In the genomic region with DNA sequence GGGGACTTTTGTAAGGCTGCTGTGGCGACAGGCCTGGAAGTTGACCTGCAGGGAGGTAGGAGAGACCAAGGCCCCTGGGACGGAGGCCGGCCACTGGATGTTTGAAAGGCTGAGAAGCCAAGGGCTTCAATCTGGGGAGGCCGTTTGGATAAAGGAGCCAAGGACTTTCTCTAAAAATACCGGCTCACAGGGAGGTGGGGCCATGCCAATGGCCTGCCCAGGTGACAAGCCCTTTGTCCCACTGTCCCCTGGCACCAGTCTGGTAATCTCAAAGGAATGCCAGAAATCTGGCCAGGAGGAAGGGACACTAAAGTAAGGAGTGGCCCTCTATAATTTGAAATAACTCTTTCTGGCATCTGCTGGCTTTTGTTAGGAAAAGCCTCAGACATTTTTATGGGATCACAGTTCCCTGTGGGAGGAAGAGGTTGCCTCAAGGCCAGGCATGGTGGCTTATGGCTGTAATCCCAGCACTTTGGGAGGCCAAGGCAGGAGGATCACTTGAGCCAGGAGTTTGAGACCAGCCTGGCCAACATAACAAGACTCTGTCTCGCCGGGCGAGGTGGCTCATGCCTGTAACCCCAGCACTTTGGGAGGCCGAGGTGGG, we compare ENCODE assay signal across 12 cellular contexts. TPM values are rescaled to one million over a fixed set of nuclear protein-coding genes. Genes with fewer than 3 reads are reported as not detected.
DNase-seq lines count a peak whose midpoint lies in the region; ATAC-seq and TF ChIP-seq lines count a peak whose summit lies in the region.
"Had no signal": no experiment of that assay in that cellular context is flagged by ENCODE, and none has a peak within 500 bp of the region (broad histone marks: within the 10 kb centered on the region; RNA-seq: fewer than 3 reads in every experiment).

No MANE protein-coding gene starts in this region.

- no peaks in the 10 kb centered on the region for H3K36me3 ChIP-seq in SJCRH30
- H3K36me3 ChIP-seq in prostate gland, result no peaks in the 10 kb centered on the region
- H3K36me3 ChIP-seq: neutrophil had no signal

- intact Hi-C loops in prostate gland (cut with DNase I), result no loop called here

- H3K4me1 ChIP-seq in SJCRH30 (peaks cover 9% of the 10 kb centered on the region), prostate gland (replicated peaks) (peaks cover 7% of the 10 kb centered on the region)

- no peak overlapping the region for H3K4me3 ChIP-seq in SJCRH30
- H3K4me3 ChIP-seq in prostate gland, result no peak overlapping the region

- H3K27ac Mint-ChIP-seq in activated T-cell treated with anti-CD3 and anti-CD28 coated beads, Interleukin-2, amount 50 U/mL, for 24 hours, result no peak overlapping the region

- 75% methylated on average over 9 of the region's 9 CpGs for WGBS in prostate gland

- H3K36me3 Mint-ChIP-seq in activated T-cell treated with anti-CD3 and anti-CD28 coated beads, Interleukin-2, amount 50 U/mL, for 24 hours (ENCODE audit: low read depth), result peaks cover 2% of the 10 kb centered on the region

- H3K27me3 ChIP-seq in SJCRH30, result no peaks in the 10 kb centered on the region
- no peaks in the 10 kb centered on the region for H3K27me3 ChIP-seq in prostate gland (replicated peaks; ENCODE audit: insufficient read depth)
- H3K27me3 ChIP-seq: neutrophil had no signal

- DNase-seq in GM20000 (ENCODE audit: low spot score) (peak; percentile 11), SJCRH30 (no peak), kidney tubule cell (ENCODE audit: low spot score) (peak; percentile 76), prostate gland (ENCODE audit: low spot score) (no peak), NCI-H1694 (lab: John Stamatoyannopoulos, UW) (no peak), DMS79 (lab: John Stamatoyannopoulos, UW) (no peak)
- no peak for DNase-seq in activated T-cell treated with anti-CD3 and anti-CD28 coated beads, Interleukin-2, amount 50 U/mL, for 24 hours
- DNase-seq: DMS153, MM.1S had no signal

- H3K27me3 Mint-ChIP-seq in activated T-cell treated with anti-CD3 and anti-CD28 coated beads, Interleukin-2, amount 50 U/mL, for 24 hours, result peaks cover 6% of the 10 kb centered on the region

- peak overlapping the region; percentile 97; the same call in 1 of the 2 replicates for H3K27ac ChIP-seq in SJCRH30
- H3K27ac ChIP-seq in prostate gland, result peak overlapping the region; percentile 47 to 50

- H3K4me3 Mint-ChIP-seq in activated T-cell treated with anti-CD3 and anti-CD28 coated beads, Interleukin-2, amount 50 U/mL, for 24 hours, result no peak overlapping the region

- peaks cover 16% of the 10 kb centered on the region for H3K4me1 Mint-ChIP-seq in activated T-cell treated with anti-CD3 and anti-CD28 coated beads, Interleukin-2, amount 50 U/mL, for 24 hours (ENCODE audit: low read depth)

- ATAC-seq in HG03045 (IDR thresholded peaks at IDR 0.05; ENCODE audit: unreplicated experiment), result no peak

- no peaks in the 10 kb centered on the region for H3K9me3 Mint-ChIP-seq in activated T-cell treated with anti-CD3 and anti-CD28 coated beads, Interleukin-2, amount 50 U/mL, for 24 hours
- H3K9me3 Mint-ChIP-seq: activated T-helper 1 cell treated with anti-CD3 and anti-CD28 coated beads, Interleukin-12 subunit alpha, Interleukin-12 subunit beta, Interleukin-2, Interleukin-4 antibody, amounts not matched to agents 30 ng/mL and 10 ng/mL and 1 ng/mL, durations not matched to agents 14 hours and 24 hours and 36 hours had no signal

- no peak for TF ChIP-seq POLR2A in prostate gland (IDR thresholded peaks at IDR 0.05)

- TF ChIP-seq CTCF in GM20000 (IDR thresholded peaks at IDR 0.05; ENCODE audit: extremely low read depth, missing control alignments) (no peak), prostate gland (IDR thresholded peaks at IDR 0.05) (no peak)

- H3K9me3 ChIP-seq in SJCRH30 (replicated peaks) (no peaks in the 10 kb centered on the region), prostate gland (no peaks in the 10 kb centered on the region)
- H3K9me3 ChIP-seq: neutrophil had no signal

RNA-seq across cellular contexts. Expression of gene CHKA, which starts 1.9 kb away (rescaled TPM):
- total RNA-seq in SJCRH30 (2014; rRNA removed; shearing (Covaris generic)), result 32.6 and 37.1 TPM in 2 replicates
- total RNA-seq in prostate gland, result 10 to 100 TPM; 88.6 to 93.4 TPM

Comparison
In these comparisons a context has a peak if more than half of its experiments do, and no peak if none do; other contexts are left out.
1. DNase-seq: peak in GM20000 (single experiment) and kidney tubule cell (single experiment); none in SJCRH30 (0 of 2), prostate gland (single experiment), NCI-H1694 (single experiment), DMS79 (single experiment) and activated T-cell treated with anti-CD3 and anti-CD28 coated beads, Interleukin-2, amount 50 U/mL, for 24 hours (single experiment).